Comparison of ENCODE assay signal across 19 cellular contexts in genomic region chr18:69127844-69128486, GRCh38.
"Had no signal": no experiment of that assay in that cellular context is flagged by ENCODE, and none has a peak within 500 bp of the region (broad histone marks: within the 10 kb centered on the region; RNA-seq: fewer than 3 reads in every experiment).

No MANE protein-coding gene starts in this region.

- H3K4me3 ChIP-seq: gastroesophageal sphincter, left lung, thoracic aorta had no signal

- H3K4me1 Mint-ChIP-seq: activated CD4-positive, alpha-beta T cell treated with anti-CD3 and anti-CD28 coated beads, Interleukin-2, amount 10 ng/mL, durations not matched to agents 7 days and 5 days; activated naive CD4-positive, alpha-beta T cell treated with anti-CD3 and anti-CD28 coated beads, Interleukin-2, amount 50 U/mL, for 24 hours had no signal

- H3K9me3 Mint-ChIP-seq: activated CD4-positive, alpha-beta T cell treated with anti-CD3 and anti-CD28 coated beads, Interleukin-2, amount 10 ng/mL, durations not matched to agents 7 days and 5 days; activated naive CD4-positive, alpha-beta T cell treated with anti-CD3 and anti-CD28 coated beads, Interleukin-2, amount 50 U/mL, for 24 hours had no signal

- H3K27ac ChIP-seq: brain microvascular endothelial cell, gastroesophageal sphincter, left lung, thoracic aorta had no signal

- DNase-seq: activated CD4-positive, alpha-beta T cell treated with anti-CD3 and anti-CD28 coated beads, Interleukin-2, amount 10 ng/mL, durations not matched to agents 7 days and 5 days; activated CD4-positive, CD25-positive, alpha-beta regulatory T cell; activated T-cell treated with anti-CD3 and anti-CD28 coated beads for 4 hours; amygdala; brain microvascular endothelial cell; cerebellar nuclear complex; dermis blood vessel endothelial cell; islet precursor cell; left lung; mesenchymal stem cell; stimulated activated CD4-positive, alpha-beta T cell treated with anti-CD3 and anti-CD28 coated beads, Interleukin-15, amount 100 ng/mL, for 24 hours; stimulated activated CD4-positive, alpha-beta T cell treated with anti-CD3 and anti-CD28 coated beads, Interleukin-4, amount 100 ng/mL, for 24 hours; T-helper 2 cell had no signal

- H3K27ac Mint-ChIP-seq: activated CD4-positive, alpha-beta T cell treated with anti-CD3 and anti-CD28 coated beads, Interleukin-2, amount 10 ng/mL, durations not matched to agents 7 days and 5 days; activated naive CD4-positive, alpha-beta T cell treated with anti-CD3 and anti-CD28 coated beads, Interleukin-2, amount 50 U/mL, for 24 hours; stimulated activated naive CD8-positive, alpha-beta T cell treated with anti-CD3 and anti-CD28 coated beads, Interleukin-15, Interleukin-2, amounts not matched to agents 100 ng/mL and 50 ng/mL, for 24 hours had no signal

- H3K4me1 ChIP-seq: gastroesophageal sphincter, left lung had no signal

- H3K36me3 Mint-ChIP-seq: activated naive CD4-positive, alpha-beta T cell treated with anti-CD3 and anti-CD28 coated beads, Interleukin-2, amount 50 U/mL, for 24 hours had no signal

- H3K4me3 Mint-ChIP-seq: activated CD4-positive, alpha-beta T cell treated with anti-CD3 and anti-CD28 coated beads, Interleukin-2, amount 10 ng/mL, durations not matched to agents 7 days and 5 days; activated naive CD4-positive, alpha-beta T cell treated with anti-CD3 and anti-CD28 coated beads, Interleukin-2, amount 50 U/mL, for 24 hours; neural crest cell; stimulated activated naive CD8-positive, alpha-beta T cell treated with anti-CD3 and anti-CD28 coated beads, Interleukin-15, Interleukin-2, amounts not matched to agents 100 ng/mL and 50 ng/mL, for 24 hours had no signal

- H3K27me3 Mint-ChIP-seq: activated CD4-positive, alpha-beta T cell treated with anti-CD3 and anti-CD28 coated beads, Interleukin-2, amount 10 ng/mL, durations not matched to agents 7 days and 5 days; stimulated activated naive CD8-positive, alpha-beta T cell treated with anti-CD3 and anti-CD28 coated beads, Interleukin-15, Interleukin-2, amounts not matched to agents 100 ng/mL and 50 ng/mL, for 24 hours had no signal

- H3K27me3 ChIP-seq: brain microvascular endothelial cell, gastroesophageal sphincter, left lung had no signal

- ATAC-seq: esophagus mucosa, gastroesophageal sphincter, left lung had no signal

- H3K36me3 ChIP-seq: brain microvascular endothelial cell, gastroesophageal sphincter, left lung, thoracic aorta had no signal
